In the genomic region with DNA sequence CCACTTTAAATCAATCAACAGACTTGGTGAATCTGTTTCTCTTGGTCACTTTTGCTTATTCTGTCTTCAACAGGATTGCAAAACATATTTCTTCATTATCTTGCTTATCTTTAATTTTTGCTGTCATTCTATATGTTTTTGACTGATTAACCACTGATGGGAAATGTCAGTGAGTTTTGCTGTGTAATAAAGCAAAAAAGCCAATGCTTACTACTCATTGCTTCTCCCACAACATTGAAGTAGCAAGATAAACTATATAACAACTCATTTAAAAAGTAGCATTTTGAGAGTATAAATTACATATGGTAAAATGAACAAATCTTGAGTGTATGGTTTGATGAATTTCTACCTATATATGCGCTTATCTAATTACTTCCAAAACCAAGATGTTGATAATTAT, we compare ENCODE assay signal across 8 cellular contexts. TPM values are rescaled to one million over a fixed set of nuclear protein-coding genes. Genes with fewer than 3 reads are reported as not detected.
"Had no signal": no experiment of that assay in that cellular context is flagged by ENCODE, and none has a peak within 500 bp of the region (broad histone marks: within the 10 kb centered on the region; RNA-seq: fewer than 3 reads in every experiment).

No MANE protein-coding gene starts in this region.

- H3K4me1 Mint-ChIP-seq: GM23338, H9 had no signal

- ATAC-seq: GM23338, HepG2 had no signal

- H3K27ac Mint-ChIP-seq: GM23338, H9, IgD-negative memory B cell had no signal

- H3K27ac ChIP-seq: HL-60 had no signal

- H3K27me3 Mint-ChIP-seq: IgD-negative memory B cell had no signal

- H3K4me2 ChIP-seq: GM23338 had no signal

- H3K4me3 ChIP-seq: GM23338 had no signal

- H2AFZ ChIP-seq: GM23338 had no signal

- DNase-seq: H9, HCEC 1CT had no signal

- H3K4me3 Mint-ChIP-seq: GM23338, H9, IgD-negative memory B cell had no signal

RNA-seq across cellular contexts. Expression of a gene that starts 0.9 kb away (rescaled TPM):
- total RNA-seq: GM23338, H1, H9, HepG2, HT1080 had no signal
